In genomic region chr1:207064546-207064945, GRCh38 we compare ENCODE assay signal across 31 cellular contexts. TPM values are rescaled to one million over a fixed set of nuclear protein-coding genes. Genes with fewer than 3 reads are reported as not detected.
DNase-seq lines count a peak whose midpoint lies in the region; ATAC-seq and TF ChIP-seq lines count a peak whose summit lies in the region.
"Had no signal": no experiment of that assay in that cellular context is flagged by ENCODE, and none has a peak within 500 bp of the region (broad histone marks: within the 10 kb centered on the region; RNA-seq: fewer than 3 reads in every experiment).

No MANE protein-coding gene starts in this region.

- H3K27ac ChIP-seq in caudate nucleus (ENCODE audit: low read depth, low read length) (peak overlapping the region; percentile 83), tibial artery (peak overlapping the region; percentile 2 to 8)
- H3K27ac ChIP-seq: GM23248, SJSA1 had no signal

- peaks cover 35 to 75% (median 71%) of the 10 kb centered on the region in 3 donors for H3K36me3 ChIP-seq in tibial artery

- no peaks in the 10 kb centered on the region for H3K27me3 ChIP-seq in tibial artery
- H3K27me3 ChIP-seq: SJSA1 had no signal

- TF ChIP-seq CTCF in tibial artery (IDR thresholded peaks at IDR 0.05), result no peak

- DNase-seq in caudate nucleus (lab: John Stamatoyannopoulos, UW) (peak in 19 of 61 donors; percentile 11 to 74 (median 36)), left ventricle myocardium superior (peak; percentile 54), medulla oblongata (ENCODE audit: extremely low spot score) (peak; percentile 67), tibial artery (no peak), Kasumi-1 (lab: John Stamatoyannopoulos, UW) (no peak), DMS 273 (lab: John Stamatoyannopoulos, UW; ENCODE audit: unreplicated experiment) (no peak), glomerular visceral epithelial cell (ENCODE audit: extremely low spot score) (no peak)
- DNase-seq in stimulated activated CD4-positive, alpha-beta T cell treated with anti-CD3 and anti-CD28 coated beads, Interleukin-15, amount 100 ng/mL, for 24 hours, result no peak
- DNase-seq: activated B cell treated with CpG ODN at 0.5 μM for 24 hours; activated CD4-positive, alpha-beta T cell treated with anti-CD3 and anti-CD28 coated beads, Interleukin-2, amount 10 ng/mL, durations not matched to agents 7 days and 5 days; activated effector memory CD4-positive, alpha-beta T cell treated with anti-CD3 and anti-CD28 coated beads, Interleukin-2, amount 50 U/mL, for 16 hours; activated naive CD8-positive, alpha-beta T cell treated with anti-CD3 and anti-CD28 coated beads for 36 hours; CD8-positive, alpha-beta T cell; central memory CD4-positive, alpha-beta T cell; endodermal cell; foreskin fibroblast; GM23248; nephron progenitor cell; retina; stimulated activated CD4-positive, alpha-beta T cell treated with anti-CD3 and anti-CD28 coated beads, Interleukin-2, amount 100 ng/mL, for 24 hours; T1000 had no signal

- H3K9me3 ChIP-seq in tibial artery, result no peaks in the 10 kb centered on the region
- H3K9me3 ChIP-seq: SJSA1, thoracic aorta had no signal

- no peaks in the 10 kb centered on the region for H3K4me1 ChIP-seq in tibial artery
- H3K4me1 ChIP-seq: SJSA1 had no signal

- ATAC-seq in left ventricle myocardium superior, result peak; percentile 84
- ATAC-seq: CD8-positive, alpha-beta T cell; esophagus mucosa had no signal

- intact Hi-C loops in left ventricle myocardium superior (cut with micrococcal nuclease), result no loop called here
- intact Hi-C loops in tibial artery (cut with DNase I; ENCODE audit: low total_unique reads), result no loop called here

- no peak overlapping the region for H3K4me3 ChIP-seq in tibial artery
- H3K4me3 ChIP-seq: GM23248, SJSA1, thoracic aorta had no signal

RNA-seq across cellular contexts. Expression of gene PFKFB2, which starts 11.5 kb away (rescaled TPM):
- 99.0 TPM for total RNA-seq in left ventricle myocardium superior

RNA-seq across cellular contexts. Expression of gene YOD1, which starts 13.5 kb away (rescaled TPM):
- 4.9 TPM for total RNA-seq in left ventricle myocardium superior

RNA-seq across cellular contexts. Expression of gene C4BPB, which starts 24.1 kb away (rescaled TPM):
- not detected for total RNA-seq in left ventricle myocardium superior
- total RNA-seq: B cell, endodermal cell, esophagus mucosa, GM23248, LHCN-M2, NCI-H460, osteocyte, RPMI7951 had no signal

RNA-seq across cellular contexts. Expression of gene C1orf116, which starts 32.0 kb away (rescaled TPM):
- total RNA-seq in left ventricle myocardium superior, result 2.0 TPM
- total RNA-seq: activated CD4-positive, alpha-beta T cell treated with anti-CD3 and anti-CD28 coated beads, Interleukin-2, amount 10 ng/mL, durations not matched to agents 7 days and 5 days; activated CD8-positive, alpha-beta memory T cell treated with anti-CD3 and anti-CD28 coated beads for 36 hours; B cell; GM23248; NCI-H460; osteocyte had no signal

RNA-seq across cellular contexts. Expression of gene C4BPA, which starts 39.5 kb away (rescaled TPM):
- not detected for total RNA-seq in left ventricle myocardium superior
- total RNA-seq: activated B cell treated with CpG ODN at 0.5 μM for 24 hours; activated CD4-positive, alpha-beta T cell treated with anti-CD3 and anti-CD28 coated beads, Interleukin-2, amount 10 ng/mL, durations not matched to agents 7 days and 5 days; activated CD8-positive, alpha-beta memory T cell treated with anti-CD3 and anti-CD28 coated beads for 36 hours; activated naive CD8-positive, alpha-beta T cell treated with anti-CD3 and anti-CD28 coated beads for 36 hours; astrocyte; B cell; CD8-positive, alpha-beta T cell; endodermal cell; GM23248; LHCN-M2; NCI-H460; osteocyte; RPMI7951; SJSA1 had no signal

Comparison
In these comparisons a context has a peak if more than half of its experiments do, and no peak if none do; other contexts are left out.
1. DNase-seq: peak in left ventricle myocardium superior (single experiment) and medulla oblongata (single experiment); none in tibial artery (0 of 2), Kasumi-1 (0 of 2), DMS 273 (single experiment), glomerular visceral epithelial cell (single experiment) and stimulated activated CD4-positive, alpha-beta T cell treated with anti-CD3 and anti-CD28 coated beads, Interleukin-15, amount 100 ng/mL, for 24 hours (single experiment).